In genomic region chr5:34535433-34535832, GRCh38 we compare ENCODE assay signal across 1 cellular context.
TF ChIP-seq lines count a peak whose summit lies in the region.

No MANE protein-coding gene starts in this region.

TF ChIP-seq in IMR-90, 13 proteins besides CTCF, POLR2A, EP300 and RAD21 (continued from another document):
- no peak for TF ChIP-seq RFX5 (IDR thresholded peaks at IDR 0.05; ENCODE audit: low read depth, low read length)
- no peak for TF ChIP-seq MXI1 (IDR thresholded peaks at IDR 0.05; ENCODE audit: borderline replicate concordance, low read depth, low read length)
- no peak for TF ChIP-seq ELK1 (IDR thresholded peaks at IDR 0.05; ENCODE audit: borderline replicate concordance, low read depth, low read length)
